Comparison of ENCODE assay signal across 8 cellular contexts in genomic region chr11:83836883-83837654, GRCh38.
DNase-seq lines count a peak whose midpoint lies in the region; ATAC-seq and TF ChIP-seq lines count a peak whose summit lies in the region.

No MANE protein-coding gene starts in this region.

- peak; percentile 91 for ATAC-seq in HG03103 (IDR thresholded peaks at IDR 0.05; ENCODE audit: low read depth, unreplicated experiment)
- ATAC-seq in stimulated activated memory B cell treated with anti-CD40 and anti-IgM and Interleukin-4, amounts not matched to agents 10 μg/mL and 1 μg/mL and 100 μg/mL, for 72 hours = peak; percentile 73

- no peaks in the 10 kb centered on the region for H3K9me3 Mint-ChIP-seq in stimulated activated memory B cell treated with anti-CD40 and anti-IgM and Interleukin-4, amounts not matched to agents 10 μg/mL and 1 μg/mL and 100 μg/mL, for 72 hours

- no peak overlapping the region for H3K27ac Mint-ChIP-seq in stimulated activated memory B cell treated with anti-CD40 and anti-IgM and Interleukin-4, amounts not matched to agents 10 μg/mL and 1 μg/mL and 100 μg/mL, for 72 hours

- H3K79me2 ChIP-seq in DOHH2 (ENCODE audit: control insufficient read depth, low read length) = no peaks in the 10 kb centered on the region

- peaks cover 23% of the 10 kb centered on the region for H3K27me3 Mint-ChIP-seq in stimulated activated memory B cell treated with anti-CD40 and anti-IgM and Interleukin-4, amounts not matched to agents 10 μg/mL and 1 μg/mL and 100 μg/mL, for 72 hours

- no peaks in the 10 kb centered on the region for H3K4me1 ChIP-seq in DOHH2 (ENCODE audit: control insufficient read depth, low read length)

- no peak overlapping the region for H3K4me3 ChIP-seq in DOHH2 (ENCODE audit: low read length)

- no peaks in the 10 kb centered on the region for H3K9me3 ChIP-seq in DOHH2 (ENCODE audit: control insufficient read depth, insufficient read depth, low read length)

- H3K36me3 ChIP-seq in DOHH2 (ENCODE audit: control insufficient read depth, low read length) = no peaks in the 10 kb centered on the region

- H3K27me3 ChIP-seq in DOHH2 (ENCODE audit: control insufficient read depth, low read length) = peaks cover 3% of the 10 kb centered on the region; the same call in 1 of the 2 replicates

- H3F3A ChIP-seq in DOHH2 (ENCODE audit: control insufficient read depth, insufficient read depth) = no peaks in the 10 kb centered on the region

- H3K4me3 Mint-ChIP-seq in stimulated activated memory B cell treated with anti-CD40 and anti-IgM and Interleukin-4, amounts not matched to agents 10 μg/mL and 1 μg/mL and 100 μg/mL, for 72 hours = no peak overlapping the region

- H3K27ac ChIP-seq in DOHH2 (ENCODE audit: low read depth, low read length) = no peak overlapping the region
- peak overlapping the region; percentile 93 for H3K27ac ChIP-seq in angular gyrus (ENCODE audit: low read depth, low read length)

- no peaks in the 10 kb centered on the region for H3K4me1 Mint-ChIP-seq in stimulated activated memory B cell treated with anti-CD40 and anti-IgM and Interleukin-4, amounts not matched to agents 10 μg/mL and 1 μg/mL and 100 μg/mL, for 72 hours

- TF ChIP-seq CTCF in DOHH2 (IDR thresholded peaks at IDR 0.05; ENCODE audit: low read depth, low read length, poor library complexity, severe bottlenecking) = peak; percentile 79

- H3K4me2 ChIP-seq in DOHH2 (ENCODE audit: low read length) = no peak overlapping the region

- H3K36me3 Mint-ChIP-seq in stimulated activated memory B cell treated with anti-CD40 and anti-IgM and Interleukin-4, amounts not matched to agents 10 μg/mL and 1 μg/mL and 100 μg/mL, for 72 hours = no peaks in the 10 kb centered on the region

- H4K20me1 ChIP-seq in DOHH2 (ENCODE audit: control insufficient read depth, insufficient read depth, low read depth, low read length) = no peaks in the 10 kb centered on the region

- no peaks in the 10 kb centered on the region for H3K9me2 ChIP-seq in DOHH2 (replicated peaks; ENCODE audit: control insufficient read depth, low read length)

- DNase-seq in GM19238 (ENCODE audit: insufficient read length, low spot score) (peak; percentile 32), NCI-H345 treated with DMSO at 0.1 percent for 48 hours (lab: John Stamatoyannopoulos, UW; ENCODE audit: unreplicated experiment) (peak; percentile 61), hypothalamus (lab: John Stamatoyannopoulos, UW) (peak in 35 of 51 donors; percentile 3 to 75 (median 30)), NCI-H2029 (lab: John Stamatoyannopoulos, UW) (no peak)
